In genomic region chr1:37865348-37866119, GRCh38 we compare ENCODE assay signal across 13 cellular contexts. TPM values are rescaled to one million over a fixed set of nuclear protein-coding genes. Genes with fewer than 3 reads are reported as not detected.
DNase-seq lines count a peak whose midpoint lies in the region; FAIRE-seq and TF ChIP-seq lines count a peak whose summit lies in the region.
"Had no signal": no experiment of that assay in that cellular context is flagged by ENCODE, and none has a peak within 500 bp of the region (broad histone marks: within the 10 kb centered on the region; RNA-seq: fewer than 3 reads in every experiment).

No MANE protein-coding gene starts in this region.

- H3K4me3 Mint-ChIP-seq in HFFc6 = no peak overlapping the region
- H3K4me3 Mint-ChIP-seq in activated T-helper 2 cell treated with anti-CD3 and anti-CD28 coated beads, Interferon-gamma antibody, Interleukin-2, Interleukin-4, amounts not matched to agents 10 μg/mL and 5 μg/mL and 100 μg/mL, durations not matched to agents 14 hours and 24 hours and 36 hours (ENCODE audit: low read depth) = no peak overlapping the region

- DNase-seq in AG08396 (ENCODE audit: low spot score) (peak; percentile 29), HFFc6 (peak; percentile 16), myocyte (ENCODE audit: low read depth) (peak; percentile 46), dermis blood vessel endothelial cell (no peak), kidney (no peak), COR-L47 (lab: John Stamatoyannopoulos, UW) (no peak), NOMO-1 treated with DMSO at 0.1 percent for 48 hours (lab: John Stamatoyannopoulos, UW; ENCODE audit: unreplicated experiment) (no peak)
- no peak for DNase-seq in activated T-helper 2 cell treated with anti-CD3 and anti-CD28 coated beads, Interferon-gamma antibody, Interleukin-2, Interleukin-4, amounts not matched to agents 10 μg/mL and 5 μg/mL and 100 μg/mL, durations not matched to agents 14 hours and 24 hours and 36 hours (ENCODE audit: low spot score)
- DNase-seq: adrenal gland, gastrocnemius medialis, midbrain, trophoblast cell had no signal

- H3K9ac ChIP-seq in kidney (ENCODE audit: low read length in 2 of 2) = no peak overlapping the region

- peaks cover 30% of the 10 kb centered on the region for H3K36me3 Mint-ChIP-seq in HFFc6 (ENCODE audit: low read depth)
- peaks cover 44% of the 10 kb centered on the region for H3K36me3 Mint-ChIP-seq in activated T-helper 2 cell treated with anti-CD3 and anti-CD28 coated beads, Interferon-gamma antibody, Interleukin-2, Interleukin-4, amounts not matched to agents 10 μg/mL and 5 μg/mL and 100 μg/mL, durations not matched to agents 14 hours and 24 hours and 36 hours (ENCODE audit: low read depth)

- no peaks in the 10 kb centered on the region for H3K9me3 ChIP-seq in kidney (ENCODE audit: control insufficient read depth in 1 of 2, low read length in 2 of 2)
- H3K9me3 ChIP-seq: adrenal gland, gastrocnemius medialis had no signal

- H3K4me1 ChIP-seq in kidney (ENCODE audit: control insufficient read depth in 1 of 2, insufficient read depth in 1 of 2, low read depth in 1 of 2, low read length in 2 of 2) = peaks cover 0 to under 1% of the 10 kb centered on the region in 2 donors
- H3K4me1 ChIP-seq: gastrocnemius medialis had no signal

- H3K27ac ChIP-seq in kidney (ENCODE audit: low read depth in 2 of 2, low read length in 2 of 2) = no peak overlapping the region
- H3K27ac ChIP-seq: gastrocnemius medialis had no signal

- peaks cover 2% of the 10 kb centered on the region; the same call in 1 of the 2 replicates for H3K27me3 Mint-ChIP-seq in HFFc6 (ENCODE audit: insufficient read depth)
- H3K27me3 Mint-ChIP-seq in activated T-helper 2 cell treated with anti-CD3 and anti-CD28 coated beads, Interferon-gamma antibody, Interleukin-2, Interleukin-4, amounts not matched to agents 10 μg/mL and 5 μg/mL and 100 μg/mL, durations not matched to agents 14 hours and 24 hours and 36 hours (ENCODE audit: low read depth) = no peaks in the 10 kb centered on the region

- FAIRE-seq in kidney (lab: Jason Lieb, UNC) = no peak
- FAIRE-seq: HTR-8/SVneo had no signal

- TF ChIP-seq CTCF in HFFc6 (IDR thresholded peaks at IDR 0.05) (no peak), kidney (IDR thresholded peaks at IDR 0.05; ENCODE audit: borderline replicate concordance, extremely low read depth, insufficient read depth) (no peak)

- H3K4me1 Mint-ChIP-seq in HFFc6 (ENCODE audit: low read depth) = peaks cover 22% of the 10 kb centered on the region
- H3K4me1 Mint-ChIP-seq in activated T-helper 2 cell treated with anti-CD3 and anti-CD28 coated beads, Interferon-gamma antibody, Interleukin-2, Interleukin-4, amounts not matched to agents 10 μg/mL and 5 μg/mL and 100 μg/mL, durations not matched to agents 14 hours and 24 hours and 36 hours (ENCODE audit: low read depth) = peaks cover 8% of the 10 kb centered on the region

- H3K9me3 Mint-ChIP-seq in HFFc6 = no peaks in the 10 kb centered on the region
- H3K9me3 Mint-ChIP-seq in activated T-helper 2 cell treated with anti-CD3 and anti-CD28 coated beads, Interferon-gamma antibody, Interleukin-2, Interleukin-4, amounts not matched to agents 10 μg/mL and 5 μg/mL and 100 μg/mL, durations not matched to agents 14 hours and 24 hours and 36 hours = no peaks in the 10 kb centered on the region

- peaks cover 32 to 54% of the 10 kb centered on the region in 2 donors for H3K36me3 ChIP-seq in kidney (ENCODE audit: control insufficient read depth in 1 of 2, insufficient read depth in 2 of 2, low read length in 2 of 2)

- no peak overlapping the region for H3K4me3 ChIP-seq in kidney (ENCODE audit: low read length in 2 of 2)
- H3K4me3 ChIP-seq: adrenal gland, gastrocnemius medialis had no signal

- peak overlapping the region; percentile 44 for H3K27ac Mint-ChIP-seq in HFFc6
- peak overlapping the region; percentile 42 for H3K27ac Mint-ChIP-seq in activated T-helper 2 cell treated with anti-CD3 and anti-CD28 coated beads, Interferon-gamma antibody, Interleukin-2, Interleukin-4, amounts not matched to agents 10 μg/mL and 5 μg/mL and 100 μg/mL, durations not matched to agents 14 hours and 24 hours and 36 hours

- intact Hi-C loops in activated T-helper 2 cell treated with anti-CD3 and anti-CD28 coated beads, Interferon-gamma antibody, Interleukin-2, Interleukin-4, amounts not matched to agents 10 μg/mL and 5 μg/mL and 100 μg/mL, durations not matched to agents 14 hours and 24 hours and 36 hours (cut with micrococcal nuclease) = no loop called here
- intact Hi-C loops in kidney (cut with DNase I) = no loop called here

RNA-seq across cellular contexts. Expression of gene MTF1, which starts 6.1 kb away (rescaled TPM):
- total RNA-seq in HFFc6 (2021; fragmentation: NEBNext Ultra II Directional; extraction: Animal tissue kit (Norgen Biotek cat#: 25700)) = 10 to 100 TPM; 20.2 to 24.4 (median 22.2) TPM
- total RNA-seq in activated T-helper 2 cell treated with anti-CD3 and anti-CD28 coated beads, Interferon-gamma antibody, Interleukin-2, Interleukin-4, amounts not matched to agents 10 μg/mL and 5 μg/mL and 100 μg/mL, durations not matched to agents 14 hours and 24 hours and 36 hours = 24.8 and 27.8 TPM in 2 replicates
- 2.1 and 2.3 TPM in 2 replicates for total RNA-seq in myocyte
- polyA plus RNA-seq in myocyte (2012) = 5.0 TPM
- total RNA-seq in dermis blood vessel endothelial cell = 2.4 and 4.4 TPM in 2 replicates
- total RNA-seq in kidney = 26.7 TPM
- 2.2 TPM for polyA plus RNA-seq in kidney (ENCODE audit: insufficient read depth, low read depth, low replicate concordance)

RNA-seq across cellular contexts. Expression of gene YRDC, which starts 57.5 kb away (rescaled TPM):
- 10 to 100 TPM; 17.5 to 22.7 (median 20.4) TPM for total RNA-seq in HFFc6 (2021; fragmentation: NEBNext Ultra II Directional; extraction: Animal tissue kit (Norgen Biotek cat#: 25700))
- 45.2 and 46.5 TPM in 2 replicates for total RNA-seq in activated T-helper 2 cell treated with anti-CD3 and anti-CD28 coated beads, Interferon-gamma antibody, Interleukin-2, Interleukin-4, amounts not matched to agents 10 μg/mL and 5 μg/mL and 100 μg/mL, durations not matched to agents 14 hours and 24 hours and 36 hours
- 12.3 and 15.3 TPM in 2 replicates for total RNA-seq in myocyte
- polyA plus RNA-seq in myocyte (2012) = 14.0 TPM
- 21.0 and 26.0 TPM in 2 replicates for total RNA-seq in dermis blood vessel endothelial cell
- 9.0 TPM for total RNA-seq in kidney
- polyA plus RNA-seq in kidney (ENCODE audit: insufficient read depth, low read depth, low replicate concordance) = 11.0 TPM

RNA-seq across cellular contexts. Expression of gene C1orf122, which starts 57.9 kb away (rescaled TPM):
- 10 to 100 TPM; 60.6 to 97.1 (median 68.2) TPM for total RNA-seq in HFFc6 (2021; fragmentation: NEBNext Ultra II Directional; extraction: Animal tissue kit (Norgen Biotek cat#: 25700))
- 22.6 and 24.5 TPM in 2 replicates for total RNA-seq in activated T-helper 2 cell treated with anti-CD3 and anti-CD28 coated beads, Interferon-gamma antibody, Interleukin-2, Interleukin-4, amounts not matched to agents 10 μg/mL and 5 μg/mL and 100 μg/mL, durations not matched to agents 14 hours and 24 hours and 36 hours
- total RNA-seq in myocyte (113 and 140 TPM in 2 replicates), dermis blood vessel endothelial cell (21.4 and 23.0 TPM in 2 replicates), kidney (37.2 TPM)
- 85.3 TPM for polyA plus RNA-seq in myocyte (2012)
- 147 TPM for polyA plus RNA-seq in kidney (ENCODE audit: insufficient read depth, low read depth, low replicate concordance)

Comparison
In these comparisons a context has a peak if more than half of its experiments do, and no peak if none do; other contexts are left out.
1. DNase-seq: peak in AG08396 (single experiment), HFFc6 (single experiment) and myocyte (single experiment); none in activated T-helper 2 cell treated with anti-CD3 and anti-CD28 coated beads, Interferon-gamma antibody, Interleukin-2, Interleukin-4, amounts not matched to agents 10 μg/mL and 5 μg/mL and 100 μg/mL, durations not matched to agents 14 hours and 24 hours and 36 hours (single experiment), dermis blood vessel endothelial cell (single experiment), kidney (single experiment), COR-L47 (single experiment) and NOMO-1 treated with DMSO at 0.1 percent for 48 hours (single experiment).